Comparison of ENCODE assay signal across 8 cellular contexts in genomic region chr2:86079981-86080911, GRCh38. TPM values are rescaled to one million over a fixed set of nuclear protein-coding genes. Genes with fewer than 3 reads are reported as not detected.
A peak's percentile ranks its signal among the peaks of the same experiment; 100 is the strongest.
DNase-seq lines count a peak whose midpoint lies in the region; ATAC-seq and TF ChIP-seq lines count a peak whose summit lies in the region.

No MANE protein-coding gene starts in this region.

- peaks cover 47% of the 10 kb centered on the region for H3K36me3 Mint-ChIP-seq in activated T-helper 1 cell treated with anti-CD3 and anti-CD28 coated beads, Interleukin-12 subunit alpha, Interleukin-12 subunit beta, Interleukin-2, Interleukin-4 antibody, amounts not matched to agents 30 ng/mL and 10 ng/mL and 1 ng/mL, durations not matched to agents 14 hours and 24 hours and 36 hours (ENCODE audit: low read depth)

- DNase-seq in DMS53 treated with DMSO at 0.1 percent for 48 hours (lab: John Stamatoyannopoulos, UW; ENCODE audit: unreplicated experiment) (peak; percentile 83), HT1080 (ENCODE audit: low read depth) (peak; percentile 41), RKO (ENCODE audit: low spot score) (peak; percentile 32), fibroblast of peridontal ligament (ENCODE audit: extremely low read depth) (peak; percentile 68), non-pigmented ciliary epithelial cell (ENCODE audit: low read depth) (peak; percentile 14), suprapubic skin (ENCODE audit: low spot score in 2 of 2) (peak; percentile 88)
- DNase-seq in activated T-helper 1 cell treated with anti-CD3 and anti-CD28 coated beads, Interleukin-12 subunit alpha, Interleukin-12 subunit beta, Interleukin-2, Interleukin-4 antibody, amounts not matched to agents 30 ng/mL and 10 ng/mL and 1 ng/mL, durations not matched to agents 14 hours and 24 hours and 36 hours (ENCODE audit: low spot score), result peak; percentile 73

- H3K27ac Mint-ChIP-seq in activated T-helper 1 cell treated with anti-CD3 and anti-CD28 coated beads, Interleukin-12 subunit alpha, Interleukin-12 subunit beta, Interleukin-2, Interleukin-4 antibody, amounts not matched to agents 30 ng/mL and 10 ng/mL and 1 ng/mL, durations not matched to agents 14 hours and 24 hours and 36 hours, result peak overlapping the region; percentile 71

- no peaks in the 10 kb centered on the region for H3K27me3 Mint-ChIP-seq in activated T-helper 1 cell treated with anti-CD3 and anti-CD28 coated beads, Interleukin-12 subunit alpha, Interleukin-12 subunit beta, Interleukin-2, Interleukin-4 antibody, amounts not matched to agents 30 ng/mL and 10 ng/mL and 1 ng/mL, durations not matched to agents 14 hours and 24 hours and 36 hours (ENCODE audit: insufficient read depth)

- H3K9me3 ChIP-seq in suprapubic skin, result no peaks in the 10 kb centered on the region

- WGBS in suprapubic skin, result 73% methylated on average over 7 of the region's 14 CpGs

- TF ChIP-seq CTCF in suprapubic skin (IDR thresholded peaks at IDR 0.05), result peak; percentile 78 to 79

- no peak overlapping the region for H3K4me3 Mint-ChIP-seq in activated T-helper 1 cell treated with anti-CD3 and anti-CD28 coated beads, Interleukin-12 subunit alpha, Interleukin-12 subunit beta, Interleukin-2, Interleukin-4 antibody, amounts not matched to agents 30 ng/mL and 10 ng/mL and 1 ng/mL, durations not matched to agents 14 hours and 24 hours and 36 hours

- intact Hi-C loops in activated T-helper 1 cell treated with anti-CD3 and anti-CD28 coated beads, Interleukin-12 subunit alpha, Interleukin-12 subunit beta, Interleukin-2, Interleukin-4 antibody, amounts not matched to agents 30 ng/mL and 10 ng/mL and 1 ng/mL, durations not matched to agents 14 hours and 24 hours and 36 hours (cut with micrococcal nuclease), result loop anchor here (1.0 kb wide), 6 partner anchors 25 to 351 kb away; partner anchors contain the start of gene POLR1A

- H3K27ac ChIP-seq in suprapubic skin, result no peak overlapping the region

- ATAC-seq in GM21390 (IDR thresholded peaks at IDR 0.05; ENCODE audit: unreplicated experiment), result peak; percentile 78

- H3K36me3 ChIP-seq in suprapubic skin, result peaks cover 43% of the 10 kb centered on the region

- no peak for TF ChIP-seq POLR2A in suprapubic skin (IDR thresholded peaks at IDR 0.05)

- H3K4me1 Mint-ChIP-seq in activated T-helper 1 cell treated with anti-CD3 and anti-CD28 coated beads, Interleukin-12 subunit alpha, Interleukin-12 subunit beta, Interleukin-2, Interleukin-4 antibody, amounts not matched to agents 30 ng/mL and 10 ng/mL and 1 ng/mL, durations not matched to agents 14 hours and 24 hours and 36 hours (ENCODE audit: low read depth), result peaks cover 47% of the 10 kb centered on the region

- H3K27me3 ChIP-seq in suprapubic skin, result no peaks in the 10 kb centered on the region

- no peak overlapping the region for H3K4me3 ChIP-seq in suprapubic skin

- no peaks in the 10 kb centered on the region for H3K9me3 Mint-ChIP-seq in activated T-helper 1 cell treated with anti-CD3 and anti-CD28 coated beads, Interleukin-12 subunit alpha, Interleukin-12 subunit beta, Interleukin-2, Interleukin-4 antibody, amounts not matched to agents 30 ng/mL and 10 ng/mL and 1 ng/mL, durations not matched to agents 14 hours and 24 hours and 36 hours

- no peaks in the 10 kb centered on the region for H3K4me1 ChIP-seq in suprapubic skin

- no peak for TF ChIP-seq EP300 in suprapubic skin (IDR thresholded peaks at IDR 0.05)

RNA-seq across cellular contexts. Expression of gene POLR1A, which starts 25.4 kb away (rescaled TPM):
- 16.8 and 19.3 TPM in 2 replicates for total RNA-seq in HT1080 (2014; rRNA removed; shearing (Covaris generic))
- polyA plus RNA-seq in HT1080 (2015; cell fraction: cytosol; rRNA removed), result 6.4 and 7.4 TPM in 2 replicates
- polyA plus RNA-seq in HT1080 (2015; cell fraction: nucleus; rRNA removed), result 33.8 and 35.4 TPM in 2 replicates
- total RNA-seq in activated T-helper 1 cell treated with anti-CD3 and anti-CD28 coated beads, Interleukin-12 subunit alpha, Interleukin-12 subunit beta, Interleukin-2, Interleukin-4 antibody, amounts not matched to agents 30 ng/mL and 10 ng/mL and 1 ng/mL, durations not matched to agents 14 hours and 24 hours and 36 hours, result 69.7 and 74.6 TPM in 2 replicates
- total RNA-seq in suprapubic skin, result 10 to 100 TPM; 20.2 to 24.3 (median 21.2) TPM

RNA-seq across cellular contexts. Expression of gene PTCD3, which starts 25.8 kb away (rescaled TPM):
- 81.9 and 84.8 TPM in 2 replicates for total RNA-seq in HT1080 (2014; rRNA removed; shearing (Covaris generic))
- 26.4 and 32.2 TPM in 2 replicates for polyA plus RNA-seq in HT1080 (2015; cell fraction: cytosol; rRNA removed)
- 259 and 286 TPM in 2 replicates for polyA plus RNA-seq in HT1080 (2015; cell fraction: nucleus; rRNA removed)
- 164 and 165 TPM in 2 replicates for total RNA-seq in activated T-helper 1 cell treated with anti-CD3 and anti-CD28 coated beads, Interleukin-12 subunit alpha, Interleukin-12 subunit beta, Interleukin-2, Interleukin-4 antibody, amounts not matched to agents 30 ng/mL and 10 ng/mL and 1 ng/mL, durations not matched to agents 14 hours and 24 hours and 36 hours
- 100 to 1,000 TPM in 2 of 4 donors, 10 to 100 TPM in 2; 42.9 to 240 (median 108) TPM for total RNA-seq in suprapubic skin

Comparison
In these comparisons a context has a peak if more than half of its experiments do, and no peak if none do; other contexts are left out.
1. DNase-seq: peak in every context shown above with its lines; median percentile 88 in suprapubic skin; 83 in DMS53 treated with DMSO at 0.1 percent for 48 hours; 73 in activated T-helper 1 cell treated with anti-CD3 and anti-CD28 coated beads, Interleukin-12 subunit alpha, Interleukin-12 subunit beta, Interleukin-2, Interleukin-4 antibody, amounts not matched to agents 30 ng/mL and 10 ng/mL and 1 ng/mL, durations not matched to agents 14 hours and 24 hours and 36 hours; 68 in fibroblast of peridontal ligament; 41 in HT1080; 32 in RKO; 14 in non-pigmented ciliary epithelial cell.